Comparison of ENCODE assay signal across 12 cellular contexts in genomic region chr12:47084172-47084571, GRCh38. TPM values are rescaled to one million over a fixed set of nuclear protein-coding genes. Genes with fewer than 3 reads are reported as not detected.
DNase-seq lines count a peak whose midpoint lies in the region; ATAC-seq and TF ChIP-seq lines count a peak whose summit lies in the region.
"Had no signal": no experiment of that assay in that cellular context is flagged by ENCODE, and none has a peak within 500 bp of the region (broad histone marks: within the 10 kb centered on the region; RNA-seq: fewer than 3 reads in every experiment).

No MANE protein-coding gene starts in this region.

- H3K9me3 ChIP-seq in SJSA1 (replicated peaks) (no peaks in the 10 kb centered on the region), spleen (no peaks in the 10 kb centered on the region), stomach (no peaks in the 10 kb centered on the region), PC-3 (ENCODE audit: low read length) (no peaks in the 10 kb centered on the region)
- no peaks in the 10 kb centered on the region for H3K9me3 ChIP-seq in effector memory CD4-positive, alpha-beta T cell (ENCODE audit: control insufficient read depth, low read length)

- H3K36me3 Mint-ChIP-seq in activated CD4-positive, alpha-beta T cell treated with anti-CD3 and anti-CD28 coated beads, Interleukin-2, amount 10 ng/mL, durations not matched to agents 24 days and 14 days (ENCODE audit: low read depth): peaks cover 18% of the 10 kb centered on the region

- peaks cover 56% of the 10 kb centered on the region for H3K4me1 Mint-ChIP-seq in activated CD4-positive, alpha-beta T cell treated with anti-CD3 and anti-CD28 coated beads, Interleukin-2, amount 10 ng/mL, durations not matched to agents 24 days and 14 days

- no peak for TF ChIP-seq CTCF in spleen (IDR thresholded peaks at IDR 0.05 in 8 of 11, conservative IDR thresholded peaks at IDR 0.05 in 3 of 11)
- TF ChIP-seq CTCF in stomach (IDR thresholded peaks at IDR 0.05): no peak
- no peak for TF ChIP-seq CTCF in PC-3 (conservative IDR thresholded peaks at IDR 0.05; ENCODE audit: low read depth, low read length)

- no peak for TF ChIP-seq EP300 in stomach (IDR thresholded peaks at IDR 0.05)

- no peak for DNase-seq in activated CD4-positive, alpha-beta T cell treated with anti-CD3 and anti-CD28 coated beads, Interleukin-2, amount 10 ng/mL, durations not matched to agents 24 days and 14 days
- DNase-seq in activated CD4-positive, alpha-beta T cell treated with anti-CD3 and anti-CD28 coated beads, Interleukin-2, amount 50 U/mL, for 4 hours: no peak
- DNase-seq in SJSA1 (ENCODE audit: low read depth in 1 of 2, low spot score in 2 of 2) (no peak), spleen (no peak), stomach (no peak), PC-3 (no peak)
- no peak for DNase-seq in effector memory CD4-positive, alpha-beta T cell
- DNase-seq: activated CD4-positive, alpha-beta T cell treated with anti-CD3 and anti-CD28 coated beads for 48 hours; amniotic stem cell; dorsolateral prefrontal cortex; foreskin keratinocyte had no signal

- 77 to 88% (median 84%) methylated on average over 1 of the region's 1 CpG for WGBS in spleen, 5 donors
- WGBS in stomach, 5 donors: 65 to 85% (median 77%) methylated on average over 1 of the region's 1 CpG

- no peaks in the 10 kb centered on the region for H3K27me3 Mint-ChIP-seq in activated CD4-positive, alpha-beta T cell treated with anti-CD3 and anti-CD28 coated beads, Interleukin-2, amount 10 ng/mL, durations not matched to agents 24 days and 14 days

- peak overlapping the region; percentile 46 for H3K27ac Mint-ChIP-seq in activated CD4-positive, alpha-beta T cell treated with anti-CD3 and anti-CD28 coated beads, Interleukin-2, amount 10 ng/mL, durations not matched to agents 24 days and 14 days

- H3F3A ChIP-seq in PC-3 (ENCODE audit: low read length, unreplicated experiment): peaks cover 10% of the 10 kb centered on the region

- H3K9me3 Mint-ChIP-seq in activated CD4-positive, alpha-beta T cell treated with anti-CD3 and anti-CD28 coated beads, Interleukin-2, amount 10 ng/mL, durations not matched to agents 24 days and 14 days: no peaks in the 10 kb centered on the region

- TF ChIP-seq POLR2A in spleen (IDR thresholded peaks at IDR 0.05) (no peak), stomach (IDR thresholded peaks at IDR 0.05) (no peak)

- H3K4me1 ChIP-seq in SJSA1 (replicated peaks): peaks cover 80% of the 10 kb centered on the region
- H3K4me1 ChIP-seq in effector memory CD4-positive, alpha-beta T cell (ENCODE audit: control insufficient read depth, insufficient read depth, low read length, poor library complexity, severe bottlenecking): peaks cover 35% of the 10 kb centered on the region
- H3K4me1 ChIP-seq in spleen: peaks cover 51 to 87% (median 68%) of the 10 kb centered on the region in 6 donors
- H3K4me1 ChIP-seq in stomach: peaks cover under 1 to 64% (median 25%) of the 10 kb centered on the region in 4 donors
- peaks cover 76% of the 10 kb centered on the region for H3K4me1 ChIP-seq in PC-3 (ENCODE audit: insufficient read depth, low read length)

- peaks cover 20% of the 10 kb centered on the region for H3K79me2 ChIP-seq in PC-3 (ENCODE audit: low read length)

- intact Hi-C loops in activated CD4-positive, alpha-beta T cell treated with anti-CD3 and anti-CD28 coated beads, Interleukin-2, amount 10 ng/mL, durations not matched to agents 24 days and 14 days (cut with micrococcal nuclease): loop anchor here (5.0 to 10.0 kb wide), 4 partner anchors 38 to 869 kb away; partner anchors contain the start of gene SLC38A2
- intact Hi-C loops in spleen (cut with DNase I; ENCODE audit: low total_unique reads): no loop called here
- intact Hi-C loops in stomach (cut with DNase I; ENCODE audit: low total_unique reads): loop anchor here (5.0 kb wide), 1 partner anchor 223 kb away; no protein-coding TSS in a partner anchor
- intact Hi-C loops in PC-3 (cut with micrococcal nuclease): loop anchor here (5.0 kb wide), 1 partner anchor 83 kb away; no protein-coding TSS in a partner anchor

- no TSS peak for BruUV-seq in PC-3 (replicated peaks; lab: Mats Ljungman, UMichigan)

- no peaks in the 10 kb centered on the region for H3K9me2 ChIP-seq in PC-3 (replicated peaks; ENCODE audit: low read length)

- no peak overlapping the region for H3K9ac ChIP-seq in PC-3 (ENCODE audit: low read length)

- H3K4me3 Mint-ChIP-seq in activated CD4-positive, alpha-beta T cell treated with anti-CD3 and anti-CD28 coated beads, Interleukin-2, amount 10 ng/mL, durations not matched to agents 24 days and 14 days: peak overlapping the region; percentile 48

- POLR2A ChIA-PET in PC-3 (lab: Charles Lee; ENCODE audit: unreplicated experiment): no interaction called here

- ATAC-seq in PC-3: no peak
- ATAC-seq in HG03439 (IDR thresholded peaks at IDR 0.05; ENCODE audit: unreplicated experiment): no peak
- ATAC-seq: foreskin keratinocyte had no signal

- no peaks in the 10 kb centered on the region for H4K20me1 ChIP-seq in PC-3 (ENCODE audit: low read length)

- H3K27ac ChIP-seq in SJSA1 (peak overlapping the region; percentile 61), spleen (peak overlapping the region in 7 of 8 donors; percentile 10 to 96 (median 55)), stomach (peak overlapping the region in 2 of 5 donors; percentile 37 to 64), PC-3 (ENCODE audit: low read length) (no peak overlapping the region)
- peak overlapping the region; percentile 35 for H3K27ac ChIP-seq in effector memory CD4-positive, alpha-beta T cell (ENCODE audit: insufficient read depth, low read length, poor library complexity, severe bottlenecking)
- H3K27ac ChIP-seq: dorsolateral prefrontal cortex, foreskin keratinocyte had no signal

- H3K4me2 ChIP-seq in PC-3 (ENCODE audit: low read length): no peak overlapping the region

- H3K27me3 ChIP-seq in SJSA1 (replicated peaks) (no peaks in the 10 kb centered on the region), spleen (replicated peaks in 1 of 7) (no peaks in the 10 kb centered on the region), stomach (no peaks in the 10 kb centered on the region), PC-3 (ENCODE audit: low read length) (no peaks in the 10 kb centered on the region)
- H3K27me3 ChIP-seq in effector memory CD4-positive, alpha-beta T cell (replicated peaks; ENCODE audit: control insufficient read depth, insufficient read depth, low read length, poor library complexity, severe bottlenecking): no peaks in the 10 kb centered on the region
- H3K27me3 ChIP-seq: foreskin keratinocyte had no signal

- H2AFZ ChIP-seq in PC-3 (ENCODE audit: low read length): no peak overlapping the region

- CTCF ChIA-PET in PC-3 (lab: Charles Lee): no interaction called here

- no peaks in the 10 kb centered on the region for H3K36me3 ChIP-seq in SJSA1
- H3K36me3 ChIP-seq in effector memory CD4-positive, alpha-beta T cell (ENCODE audit: control insufficient read depth, insufficient read depth, low read length): no peaks in the 10 kb centered on the region
- no peaks in the 10 kb centered on the region for H3K36me3 ChIP-seq in spleen
- H3K36me3 ChIP-seq in stomach: no peaks in the 10 kb centered on the region
- no peaks in the 10 kb centered on the region for H3K36me3 ChIP-seq in PC-3 (ENCODE audit: low read depth, low read length)

- H3K4me3 ChIP-seq in SJSA1 (no peak overlapping the region), spleen (no peak overlapping the region), stomach (no peak overlapping the region), PC-3 (ENCODE audit: low read length) (no peak overlapping the region)
- H3K4me3 ChIP-seq in effector memory CD4-positive, alpha-beta T cell (ENCODE audit: insufficient read depth, low read depth, low read length, poor library complexity, severe bottlenecking): no peak overlapping the region
- H3K4me3 ChIP-seq: dorsolateral prefrontal cortex had no signal

RNA-seq across cellular contexts. Expression of gene AMIGO2, which starts 4.4 kb away (rescaled TPM):
- 13.6 and 14.4 TPM in 2 replicates for total RNA-seq in activated CD4-positive, alpha-beta T cell treated with anti-CD3 and anti-CD28 coated beads, Interleukin-2, amount 10 ng/mL, durations not matched to agents 24 days and 14 days
- total RNA-seq in SJSA1 (2014; rRNA removed; shearing (Covaris generic)): 19.0 and 19.3 TPM in 2 replicates
- 10 to 100 TPM; 13.5 to 27.1 (median 22.7) TPM for total RNA-seq in spleen
- polyA plus RNA-seq in spleen: 10 to 100 TPM in 2 of 3 donors, 1 to 10 TPM in 1; 6.7 to 10.9 (median 10.8) TPM
- total RNA-seq in stomach: 10 to 100 TPM in 1 of 5 donors, 1 to 10 TPM in 4; 2.0 to 10.5 (median 4.0) TPM
- 1 to 10 TPM; 1.6 to 4.0 (median 2.3) TPM for polyA plus RNA-seq in stomach
- 19.3 and 22.2 TPM in 2 replicates for total RNA-seq in PC-3 (2014; rRNA removed)

RNA-seq across cellular contexts. Expression of gene PCED1B, which starts 4.8 kb away (rescaled TPM):
- total RNA-seq in activated CD4-positive, alpha-beta T cell treated with anti-CD3 and anti-CD28 coated beads, Interleukin-2, amount 10 ng/mL, durations not matched to agents 24 days and 14 days: 51.7 and 55.2 TPM in 2 replicates
- 0.39 and 13.1 TPM in 2 replicates for total RNA-seq in SJSA1 (2014; rRNA removed; shearing (Covaris generic))
- total RNA-seq in spleen (10 to 100 TPM; 18.7 to 34.5 (median 27.9) TPM), stomach (1 to 10 TPM in 3 of 5 donors, under 1 TPM in 1, not detected in 1; 0.73 to 7.6 (median 5.2) TPM), PC-3 (2014; rRNA removed) (1.0 TPM in 1 of 2 replicates, not detected in the other)
- polyA plus RNA-seq in spleen (10 to 100 TPM; 15.3 to 26.8 (median 22.1) TPM), stomach (1 to 10 TPM; 1.4 to 2.4 (median 2.1) TPM)
